In the genomic region with DNA sequence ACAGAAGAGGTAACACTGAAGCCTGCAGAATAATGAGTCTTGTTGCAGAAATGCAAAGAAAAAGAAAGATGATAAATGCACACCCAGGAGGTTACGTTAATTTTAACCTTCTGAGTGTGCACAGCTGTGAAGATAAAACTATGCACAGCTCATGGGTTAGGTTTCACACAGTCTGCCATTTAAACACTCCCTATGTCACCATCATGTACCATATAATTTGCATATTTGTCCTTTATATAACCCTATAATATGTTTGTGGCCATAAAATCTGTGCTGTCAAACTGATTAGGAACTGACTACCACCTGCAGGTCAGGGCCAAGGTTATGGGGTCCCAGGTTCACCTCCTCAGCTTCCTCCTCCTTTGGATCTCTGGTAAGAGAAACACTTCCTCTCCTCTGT, we compare ENCODE assay signal across 15 cellular contexts.
A peak's percentile ranks its signal among the peaks of the same experiment; 100 is the strongest.
DNase-seq lines count a peak whose midpoint lies in the region; ATAC-seq and TF ChIP-seq lines count a peak whose summit lies in the region.
"Had no signal": no experiment of that assay in that cellular context is flagged by ENCODE, and none has a peak within 500 bp of the region (broad histone marks: within the 10 kb centered on the region; RNA-seq: fewer than 3 reads in every experiment).

No MANE protein-coding gene starts in this region.

- CTCF ChIA-PET in activated B cell treated with CpG ODN at 0.5 μM for 24 hours (lab: Charles Lee), result interaction anchor here (1.0 to 2.0 kb wide), 6 partner anchors 11 to 24 kb away, joined by 3 to 29 read pairs (median 6); no protein-coding TSS in a partner anchor

- no peaks in the 10 kb centered on the region for H3K9me3 ChIP-seq in body of pancreas
- H3K9me3 ChIP-seq: BE2C had no signal

- 20 to 21% methylated on average over 1 of the region's 1 CpG for WGBS in body of pancreas, 2 donors

- POLR2A ChIA-PET in activated B cell treated with CpG ODN at 0.5 μM for 24 hours (lab: Charles Lee), result interaction anchor here (0.5 to 3.8 kb wide), 6 partner anchors 12 to 65 kb away, joined by 3 to 17 read pairs (median 10); no protein-coding TSS in a partner anchor

- peak overlapping the region; percentile 63 for H3K27ac Mint-ChIP-seq in activated B cell treated with CpG ODN at 0.5 μM for 24 hours
- H3K27ac Mint-ChIP-seq: CD4-positive, alpha-beta memory T cell; HFFc6 had no signal

- TF ChIP-seq CTCF in GM12875 (IDR thresholded peaks at IDR 0.05; ENCODE audit: borderline replicate concordance, insufficient read depth, low read depth, low read length), result no peak
- no peak for TF ChIP-seq CTCF in activated B cell treated with CpG ODN at 0.5 μM for 24 hours (IDR thresholded peaks at IDR 0.05)
- TF ChIP-seq CTCF in body of pancreas (IDR thresholded peaks at IDR 0.05), result no peak

- no peaks in the 10 kb centered on the region for H3K36me3 ChIP-seq in body of pancreas (replicated peaks in 1 of 2; ENCODE audit: insufficient read depth in 1 of 2, low read depth in 2 of 2)
- H3K36me3 ChIP-seq: BE2C had no signal

- H3K4me1 ChIP-seq in body of pancreas, result no peaks in the 10 kb centered on the region
- H3K4me1 ChIP-seq: BE2C had no signal

- DNase-seq in NAMALWA (ENCODE audit: low spot score), result peak; percentile 63
- DNase-seq in NCI-H69 (lab: John Stamatoyannopoulos, UW), result peak; percentile 83
- DNase-seq in activated B cell treated with CpG ODN at 0.5 μM for 24 hours, result no peak
- no peak for DNase-seq in GF-D8 (lab: John Stamatoyannopoulos, UW)
- DNase-seq in body of pancreas, result no peak
- DNase-seq: BE2C; CD4-positive, alpha-beta memory T cell; DMS79 treated with DMSO at 0.1 percent for 48 hours; EL; HCEC 1CT; HFFc6 had no signal

- no peaks in the 10 kb centered on the region for H3K9me3 Mint-ChIP-seq in activated B cell treated with CpG ODN at 0.5 μM for 24 hours
- H3K9me3 Mint-ChIP-seq: HFFc6 had no signal

- intact Hi-C loops in activated B cell treated with CpG ODN at 0.5 μM for 24 hours (cut with micrococcal nuclease), result loop anchor here (1.0 kb wide), 3 partner anchors 11 to 66 kb away; no protein-coding TSS in a partner anchor
- intact Hi-C loops in body of pancreas (cut with DNase I), result no loop called here

- H3K27me3 Mint-ChIP-seq in activated B cell treated with CpG ODN at 0.5 μM for 24 hours, result no peaks in the 10 kb centered on the region

- ATAC-seq in activated B cell treated with CpG ODN at 0.5 μM for 24 hours (ENCODE audit: low read depth) (peak; percentile 25), HG02885 (IDR thresholded peaks at IDR 0.05; ENCODE audit: poor library complexity, unreplicated experiment) (no peak), body of pancreas (no peak)

- H3K4me3 ChIP-seq in GM12875 (ENCODE audit: low read depth, low read length), result peak overlapping the region; percentile 22
- H3K4me3 ChIP-seq in body of pancreas, result no peak overlapping the region

- TF ChIP-seq POLR2A in body of pancreas (IDR thresholded peaks at IDR 0.05), result no peak

- H3K27ac ChIP-seq in body of pancreas, result no peak overlapping the region
- H3K27ac ChIP-seq: C4-2B, HL-60 had no signal

- H3K36me3 Mint-ChIP-seq in activated B cell treated with CpG ODN at 0.5 μM for 24 hours (ENCODE audit: low read depth), result peaks cover 3% of the 10 kb centered on the region
- H3K36me3 Mint-ChIP-seq: CD4-positive, alpha-beta memory T cell had no signal

- no peaks in the 10 kb centered on the region for H3K27me3 ChIP-seq in body of pancreas
- H3K27me3 ChIP-seq: BE2C had no signal

- H3K4me1 Mint-ChIP-seq in activated B cell treated with CpG ODN at 0.5 μM for 24 hours, result peaks cover 18% of the 10 kb centered on the region
- H3K4me1 Mint-ChIP-seq: CD4-positive, alpha-beta memory T cell had no signal

- peak overlapping the region; percentile 41 for H3K4me3 Mint-ChIP-seq in activated B cell treated with CpG ODN at 0.5 μM for 24 hours
- H3K4me3 Mint-ChIP-seq: CD4-positive, alpha-beta memory T cell; HFFc6 had no signal

Comparison
In these comparisons a context has a peak if more than half of its experiments do, and no peak if none do; other contexts are left out.
1. DNase-seq: peak in NAMALWA (single experiment) and NCI-H69 (single experiment); none in activated B cell treated with CpG ODN at 0.5 μM for 24 hours (single experiment), GF-D8 (single experiment) and body of pancreas (0 of 4).